Comparison of ENCODE assay signal across 23 cellular contexts in genomic region chr1:208349679-208350330, GRCh38.
DNase-seq lines count a peak whose midpoint lies in the region; ATAC-seq and TF ChIP-seq lines count a peak whose summit lies in the region.
"Had no signal": no experiment of that assay in that cellular context is flagged by ENCODE, and none has a peak within 500 bp of the region (broad histone marks: within the 10 kb centered on the region; RNA-seq: fewer than 3 reads in every experiment).

No MANE protein-coding gene starts in this region.

- H3K9me2 ChIP-seq in neural cell (ENCODE audit: insufficient read depth, low read length) = no peaks in the 10 kb centered on the region
- H3K9me2 ChIP-seq: SK-N-SH had no signal

- no peak overlapping the region for H3K4me3 Mint-ChIP-seq in WTC11
- H3K4me3 Mint-ChIP-seq in activated naive CD4-positive, alpha-beta T cell treated with anti-CD3 and anti-CD28 coated beads for 36 hours = no peak overlapping the region
- H3K4me3 Mint-ChIP-seq: activated naive CD8-positive, alpha-beta T cell treated with anti-CD3 and anti-CD28 coated beads for 36 hours had no signal

- ATAC-seq in WTC11 (peak; percentile 75), omental fat pad (ENCODE audit: low FRiP score) (no peak), right cardiac atrium (no peak)
- ATAC-seq in activated CD4-positive, CD25-positive, alpha-beta regulatory T cell treated with anti-CD3 and anti-CD28 coated beads, Interleukin-2, amount 50 U/mL, for 24 hours = no peak
- ATAC-seq: stimulated activated naive CD8-positive, alpha-beta T cell treated with anti-CD3 and anti-CD28 coated beads, Interleukin-15, Interleukin-2, amounts not matched to agents 100 U/mL and 50 U/mL, for 24 hours had no signal

- TF ChIP-seq CTCF in WTC11 (IDR thresholded peaks at IDR 0.05) (no peak), neural cell (IDR thresholded peaks at IDR 0.05; ENCODE audit: poor library complexity, severe bottlenecking) (no peak), omental fat pad (IDR thresholded peaks at IDR 0.05) (no peak)

- no peaks in the 10 kb centered on the region for H3K79me2 ChIP-seq in neural cell (replicated peaks; ENCODE audit: insufficient read depth, low read length)

- H3K4me1 Mint-ChIP-seq in WTC11 = peaks cover 17% of the 10 kb centered on the region
- H3K4me1 Mint-ChIP-seq in activated naive CD4-positive, alpha-beta T cell treated with anti-CD3 and anti-CD28 coated beads for 36 hours (ENCODE audit: low read depth) = no peaks in the 10 kb centered on the region
- H3K4me1 Mint-ChIP-seq: activated naive CD8-positive, alpha-beta T cell treated with anti-CD3 and anti-CD28 coated beads for 36 hours had no signal

- no peak overlapping the region for H3K4me3 ChIP-seq in neural cell (ENCODE audit: low read length)
- no peak overlapping the region for H3K4me3 ChIP-seq in right cardiac atrium (ENCODE audit: low read length)
- H3K4me3 ChIP-seq: ovary, right atrium auricular region had no signal

- no peak overlapping the region for H3K27ac Mint-ChIP-seq in WTC11
- no peak overlapping the region for H3K27ac Mint-ChIP-seq in activated naive CD4-positive, alpha-beta T cell treated with anti-CD3 and anti-CD28 coated beads for 36 hours
- H3K27ac Mint-ChIP-seq: activated naive CD8-positive, alpha-beta T cell treated with anti-CD3 and anti-CD28 coated beads for 36 hours; activated T-helper 2 cell treated with anti-CD3 and anti-CD28 coated beads, Interferon-gamma antibody, Interleukin-2, Interleukin-4, amounts not matched to agents 10 μg/mL and 5 μg/mL and 100 μg/mL, durations not matched to agents 14 hours and 24 hours and 36 hours had no signal

- no peaks in the 10 kb centered on the region for H4K20me1 ChIP-seq in neural cell (ENCODE audit: insufficient read depth)

- no peaks in the 10 kb centered on the region for H3K4me1 ChIP-seq in right cardiac atrium (ENCODE audit: control insufficient read depth, insufficient read depth, low read length)
- H3K4me1 ChIP-seq: right atrium auricular region had no signal

- H3K36me3 ChIP-seq in neural cell (ENCODE audit: insufficient read depth, low read length) = no peaks in the 10 kb centered on the region
- H3K36me3 ChIP-seq: ovary, right atrium auricular region had no signal

- peak; percentile 65 for DNase-seq in NCI-H1417 treated with DMSO at 0.1 percent for 48 hours (lab: John Stamatoyannopoulos, UW)
- peak; percentile 71 for DNase-seq in NCI-H2171 treated with DMSO at 0.1 percent for 48 hours (lab: John Stamatoyannopoulos, UW)
- no peak for DNase-seq in WTC11 (ENCODE audit: low spot score)
- DNase-seq in activated naive CD4-positive, alpha-beta T cell treated with anti-CD3 and anti-CD28 coated beads for 36 hours = no peak
- DNase-seq in omental fat pad (ENCODE audit: low spot score) = no peak
- no peak for DNase-seq in right cardiac atrium
- DNase-seq: activated CD4-positive, alpha-beta T cell treated with anti-CD3 and anti-CD28 coated beads, Interleukin-2, amount 50 U/mL, for 1 hour; activated CD8-positive, alpha-beta memory T cell treated with anti-CD3 and anti-CD28 coated beads, Interleukin-2, amount 50 U/mL, for 4 hours; activated naive CD8-positive, alpha-beta T cell treated with anti-CD3 and anti-CD28 coated beads for 36 hours; erythroblast; foreskin melanocyte; H7; hippocampal formation; NCI-H226; ovary; SK-N-SH; stimulated activated CD4-positive, alpha-beta T cell treated with anti-CD3 and anti-CD28 coated beads, Interleukin-4, amount 100 ng/mL, for 4 hours; stimulated activated naive CD8-positive, alpha-beta T cell treated with anti-CD3 and anti-CD28 coated beads, Interleukin-15, Interleukin-2, amounts not matched to agents 100 U/mL and 50 U/mL, for 24 hours had no signal

- H3K9me3 Mint-ChIP-seq in WTC11 = peaks cover 4% of the 10 kb centered on the region
- H3K9me3 Mint-ChIP-seq in activated naive CD4-positive, alpha-beta T cell treated with anti-CD3 and anti-CD28 coated beads for 36 hours = no peaks in the 10 kb centered on the region
- H3K9me3 Mint-ChIP-seq: activated naive CD8-positive, alpha-beta T cell treated with anti-CD3 and anti-CD28 coated beads for 36 hours; activated T-helper 2 cell treated with anti-CD3 and anti-CD28 coated beads, Interferon-gamma antibody, Interleukin-2, Interleukin-4, amounts not matched to agents 10 μg/mL and 5 μg/mL and 100 μg/mL, durations not matched to agents 14 hours and 24 hours and 36 hours had no signal

- H3F3A ChIP-seq in neural cell (ENCODE audit: insufficient read depth, low read length, poor library complexity, severe bottlenecking) = no peaks in the 10 kb centered on the region

- no peaks in the 10 kb centered on the region for H3K9me3 ChIP-seq in neural cell (ENCODE audit: low read length)
- no peaks in the 10 kb centered on the region for H3K9me3 ChIP-seq in right cardiac atrium (ENCODE audit: control insufficient read depth, low read length)
- H3K9me3 ChIP-seq: ovary, right atrium auricular region, SK-N-SH had no signal

- H3K27ac ChIP-seq in neural cell (ENCODE audit: low read length) (peak overlapping the region; percentile 48), right cardiac atrium (ENCODE audit: low read length) (no peak overlapping the region)
- H3K27ac ChIP-seq: KMS-11, ovary, right atrium auricular region had no signal

- no peak overlapping the region for H2AFZ ChIP-seq in neural cell (ENCODE audit: low read depth, low read length)

- TF ChIP-seq RAD21 in neural cell (conservative IDR thresholded peaks at IDR 0.05) = no peak

- H3K36me3 Mint-ChIP-seq in WTC11 = no peaks in the 10 kb centered on the region
- H3K36me3 Mint-ChIP-seq in activated naive CD4-positive, alpha-beta T cell treated with anti-CD3 and anti-CD28 coated beads for 36 hours (ENCODE audit: low read depth) = no peaks in the 10 kb centered on the region
- H3K36me3 Mint-ChIP-seq: activated naive CD8-positive, alpha-beta T cell treated with anti-CD3 and anti-CD28 coated beads for 36 hours had no signal

- POLR2A ChIA-PET in WTC11 (lab: Charles Lee) = no interaction called here

- H3K27me3 Mint-ChIP-seq in WTC11 (ENCODE audit: low read depth) = no peaks in the 10 kb centered on the region
- no peaks in the 10 kb centered on the region for H3K27me3 Mint-ChIP-seq in activated naive CD4-positive, alpha-beta T cell treated with anti-CD3 and anti-CD28 coated beads for 36 hours (ENCODE audit: low read depth)

- no peak overlapping the region for H3K9ac ChIP-seq in neural cell (ENCODE audit: low read length)
- H3K9ac ChIP-seq: KMS-11, SK-N-SH had no signal

- 87% methylated on average over 13 of the region's 13 CpGs for WGBS in right cardiac atrium

- H3K4me2 ChIP-seq in neural cell (ENCODE audit: low read length) = no peak overlapping the region
- H3K4me2 ChIP-seq: KMS-11, SK-N-SH had no signal

- TF ChIP-seq EP300 in neural cell (conservative IDR thresholded peaks at IDR 0.05; ENCODE audit: poor library complexity, severe bottlenecking) = no peak

- CTCF ChIA-PET in WTC11 (lab: Charles Lee) = interaction anchor here (1.1 kb wide), 1 partner anchor 105 kb away, joined by 3 read pairs; no protein-coding TSS in a partner anchor
- CTCF ChIA-PET in activated naive CD4-positive, alpha-beta T cell treated with anti-CD3 and anti-CD28 coated beads for 36 hours (lab: Charles Lee) = interaction anchor here (0.6 kb wide), 1 partner anchor 98 kb away, joined by 3 read pairs; no protein-coding TSS in a partner anchor

- intact Hi-C loops in activated naive CD4-positive, alpha-beta T cell treated with anti-CD3 and anti-CD28 coated beads for 36 hours (cut with micrococcal nuclease) = no loop called here
- intact Hi-C loops in right cardiac atrium (cut with DNase I) = no loop called here

- H3K27me3 ChIP-seq in neural cell (ENCODE audit: insufficient read depth, low read depth, low read length) = no peaks in the 10 kb centered on the region
- no peaks in the 10 kb centered on the region for H3K27me3 ChIP-seq in right cardiac atrium (ENCODE audit: control insufficient read depth, insufficient read depth)
- H3K27me3 ChIP-seq: ovary, right atrium auricular region had no signal

TF ChIP-seq in WTC11, 78 proteins besides CTCF, POLR2A, EP300 and RAD21 (continues in another document):
- TF ChIP-seq SMAD3 (CRISPR knock-in tag; IDR thresholded peaks at IDR 0.05; ENCODE audit: borderline replicate concordance) (no peak), MAX (CRISPR knock-in tag; IDR thresholded peaks at IDR 0.05) (no peak), TCF7 (CRISPR knock-in tag; IDR thresholded peaks at IDR 0.05; ENCODE audit: low read depth) (no peak), GABPB1 (CRISPR knock-in tag; IDR thresholded peaks at IDR 0.05) (no peak), E2F5 (CRISPR knock-in tag; IDR thresholded peaks at IDR 0.05) (no peak)

TF ChIP-seq in neural cell, 6 proteins besides CTCF, POLR2A, EP300 and RAD21:
- TF ChIP-seq POLR2AphosphoS5 (IDR thresholded peaks at IDR 0.05) (peak; percentile 50), SMC3 (conservative IDR thresholded peaks at IDR 0.05; ENCODE audit: poor library complexity) (no peak)

Comparison
In these comparisons a context has a peak if more than half of its experiments do, and no peak if none do; other contexts are left out.
1. DNase-seq: peak in NCI-H1417 treated with DMSO at 0.1 percent for 48 hours (single experiment) and NCI-H2171 treated with DMSO at 0.1 percent for 48 hours (single experiment); none in WTC11 (single experiment), activated naive CD4-positive, alpha-beta T cell treated with anti-CD3 and anti-CD28 coated beads for 36 hours (single experiment), omental fat pad (single experiment) and right cardiac atrium (0 of 3).